8 cellular contexts compared by ENCODE assay signal in genomic region chr3:186985713-186986364, GRCh38. TPM values are rescaled to one million over a fixed set of nuclear protein-coding genes. Genes with fewer than 3 reads are reported as not detected.
DNase-seq lines count a peak whose midpoint lies in the region; ATAC-seq, FAIRE-seq and TF ChIP-seq lines count a peak whose summit lies in the region.

No MANE protein-coding gene starts in this region.

- peak; percentile 85 for FAIRE-seq in GM12891 (lab: Jason Lieb, UNC)

- peaks cover 0 to 2% of the 10 kb centered on the region in 2 donors for H3K9me3 ChIP-seq in lung (ENCODE audit: control insufficient read depth in 2 of 2, insufficient read depth in 1 of 2, low read length in 1 of 2)

- H3K27ac ChIP-seq in GM23338 (ENCODE audit: low read depth), result no peak overlapping the region; the same call in 1 of the 2 replicates
- H3K27ac ChIP-seq in lung (ENCODE audit: low read depth in 1 of 2, low read length in 1 of 2), result peak overlapping the region in 1 of 2 donors; percentile 50

- H3F3A ChIP-seq in GM23338 (replicated peaks; ENCODE audit: low read depth), result no peaks in the 10 kb centered on the region

- peaks cover 39% of the 10 kb centered on the region for H3K4me1 Mint-ChIP-seq in GM23338

- WGBS in lung, 2 donors, result 34 to 55% methylated on average over 12 of the region's 12 CpGs

- peaks cover 52% of the 10 kb centered on the region for H3K36me3 Mint-ChIP-seq in GM23338 (ENCODE audit: low read depth)

- no peak overlapping the region for H2AFZ ChIP-seq in GM23338

- H3K4me1 ChIP-seq in GM23338 (ENCODE audit: insufficient read depth) (peaks cover 20% of the 10 kb centered on the region), lung (ENCODE audit: control insufficient read depth in 2 of 2, insufficient read depth in 2 of 2, low read length in 2 of 2) (peaks cover 1 to 16% of the 10 kb centered on the region in 2 donors)

- H3K4me2 ChIP-seq in GM23338, result no peak overlapping the region

- no peaks in the 10 kb centered on the region; the same call in 1 of the 2 replicates for H3K9me2 ChIP-seq in GM23338 (ENCODE audit: insufficient read depth)

- DNase-seq in GM12891 (ENCODE audit: insufficient read length, low spot score) (no peak), GM23338 (ENCODE audit: low spot score) (no peak), NOMO-1 treated with dmso at 0.1 percent for 144 hours (lab: John Stamatoyannopoulos, UW; ENCODE audit: unreplicated experiment) (peak; percentile 98), lung (ENCODE audit: low spot score) (no peak), DMS53 (lab: John Stamatoyannopoulos, UW) (no peak)
- no peak for DNase-seq in stimulated activated CD4-positive, alpha-beta T cell treated with anti-CD3 and anti-CD28 coated beads, Interleukin-4, amount 100 ng/mL, for 24 hours

- TF ChIP-seq POLR2A in GM12891 (IDR thresholded peaks at IDR 0.05; ENCODE audit: low read depth, low read length), result no peak

- H3K4me3 Mint-ChIP-seq in GM23338, result no peak overlapping the region

- peaks cover 9% of the 10 kb centered on the region for H3K79me2 ChIP-seq in GM23338 (replicated peaks; ENCODE audit: insufficient read depth)

- H3K36me3 ChIP-seq in GM23338 (ENCODE audit: insufficient read depth) (peaks cover 7% of the 10 kb centered on the region; the same call in 1 of the 2 replicates), lung (ENCODE audit: control insufficient read depth in 2 of 2, insufficient read depth in 2 of 2, low read length in 2 of 2) (no peaks in the 10 kb centered on the region)

- H3K27me3 ChIP-seq in GM23338 (ENCODE audit: insufficient read depth) (no peaks in the 10 kb centered on the region), lung (ENCODE audit: control insufficient read depth, insufficient read depth) (no peaks in the 10 kb centered on the region)

- H3K27ac Mint-ChIP-seq in GM23338, result peak overlapping the region; percentile 31; the same call in 1 of the 2 replicates

- TF ChIP-seq CTCF in GM23338 (conservative IDR thresholded peaks at IDR 0.05; ENCODE audit: low read depth in 2 of 2), result no peak
- TF ChIP-seq CTCF in lung (IDR thresholded peaks at IDR 0.05; ENCODE audit: control extremely low read depth, extremely low read depth), result no peak

- peaks cover 7% of the 10 kb centered on the region; the same call in 2 of the 3 replicates for H3K9me3 Mint-ChIP-seq in GM23338

- 0 out of 3 replicates have a peak, but pooled peaks have one; percentile 21 for ATAC-seq in GM23338
- ATAC-seq in lung (ENCODE audit: insufficient read depth, low FRiP score), result peak; percentile 49
- ATAC-seq in SK-N-SH treated with all-trans-retinoic acid at 6 μM for 48 hours, result no peak
- no peak for ATAC-seq in HG03565 (IDR thresholded peaks at IDR 0.05; ENCODE audit: unreplicated experiment)

- no peaks in the 10 kb centered on the region; the same call in 1 of the 2 replicates for H4K20me1 ChIP-seq in GM23338 (replicated peaks; ENCODE audit: insufficient read depth)

- H3K27me3 Mint-ChIP-seq in GM23338 (ENCODE audit: insufficient read depth, low read depth, poor library complexity), result peaks cover 8% of the 10 kb centered on the region

- H3K4me3 ChIP-seq in GM23338 (no peak overlapping the region), lung (no peak overlapping the region)

TF ChIP-seq in GM12891, 5 proteins besides CTCF, POLR2A, EP300 and RAD21:
- TF ChIP-seq PAX5 (IDR thresholded peaks at IDR 0.05; ENCODE audit: insufficient read depth, low read length, severe bottlenecking) (no peak), TAF1 (IDR thresholded peaks at IDR 0.05; ENCODE audit: low read depth, low read length) (no peak), SPI1 (IDR thresholded peaks at IDR 0.05; ENCODE audit: low read depth, low read length) (peak; percentile 95), POLR2AphosphoS5 (IDR thresholded peaks at IDR 0.05; ENCODE audit: low read depth, low read length) (no peak)

TF ChIP-seq in GM23338, 12 proteins besides CTCF, POLR2A, EP300 and RAD21:
- TF ChIP-seq EZH2 (IDR thresholded peaks at IDR 0.05; ENCODE audit: low read depth, unreplicated experiment) (no peak), POLR2AphosphoS5 (IDR thresholded peaks at IDR 0.05; ENCODE audit: low read depth) (no peak), EZH2phosphoT487 (IDR thresholded peaks at IDR 0.05; ENCODE audit: unreplicated experiment) (no peak), ZNF331 (CRISPR knock-in tag; IDR thresholded peaks at IDR 0.05; ENCODE audit: low read depth) (no peak)

TF ChIP-seq in SK-N-SH treated with all-trans-retinoic acid at 6 μM for 48 hours, 23 proteins besides CTCF, POLR2A, EP300 and RAD21 (continues in another document):
- TF ChIP-seq OSR1 (CRISPR knock-in tag; IDR thresholded peaks at IDR 0.05) (no peak), CREB5 (CRISPR knock-in tag; IDR thresholded peaks at IDR 0.05; ENCODE audit: low read depth) (no peak), PATZ1 (CRISPR knock-in tag; IDR thresholded peaks at IDR 0.05; ENCODE audit: borderline replicate concordance) (no peak), ISL1 (CRISPR knock-in tag; IDR thresholded peaks at IDR 0.05) (no peak), BACH2 (CRISPR knock-in tag; IDR thresholded peaks at IDR 0.05; ENCODE audit: borderline replicate concordance) (no peak), TSHZ2 (CRISPR knock-in tag; IDR thresholded peaks at IDR 0.05) (no peak), POU6F1 (CRISPR knock-in tag; IDR thresholded peaks at IDR 0.05; ENCODE audit: borderline replicate concordance, low read depth) (no peak), ZFP30 (CRISPR knock-in tag; IDR thresholded peaks at IDR 0.05) (no peak), ZC3H10 (CRISPR knock-in tag; IDR thresholded peaks at IDR 0.05) (no peak), CSDC2 (CRISPR knock-in tag; IDR thresholded peaks at IDR 0.05) (no peak), ESRRG (CRISPR knock-in tag; IDR thresholded peaks at IDR 0.05) (no peak)

RNA-seq across cellular contexts. Expression of gene ST6GAL1, which starts 55.5 kb away (rescaled TPM):
- polyA plus RNA-seq in GM12891 (2012; ENCODE audit: low read depth, missing spikeins), result 85.5 TPM
- total RNA-seq in GM23338 (2014; rRNA removed; shearing (Covaris generic)), result 51.6 and 65.1 TPM in 2 replicates
- polyA plus RNA-seq in GM23338 (2016; fragmentation: Nextera tagmentation; extraction: Ambion mirVana), result 13.5 and 17.6 TPM in 2 replicates
- 100 to 1,000 TPM in 1 of 2 donors, 10 to 100 TPM in 1; 89.5 to 113 TPM for total RNA-seq in lung
- polyA plus RNA-seq in lung, result 10 to 100 TPM; 15.1 to 31.4 TPM

Comparison
In these comparisons a context has a peak if more than half of its experiments do, and no peak if none do; other contexts are left out.
1. ATAC-seq: peak in GM23338 (single experiment) and lung (single experiment); none in SK-N-SH treated with all-trans-retinoic acid at 6 μM for 48 hours (single experiment) and HG03565 (single experiment).